21 cellular contexts compared by ENCODE assay signal in the genomic region with DNA sequence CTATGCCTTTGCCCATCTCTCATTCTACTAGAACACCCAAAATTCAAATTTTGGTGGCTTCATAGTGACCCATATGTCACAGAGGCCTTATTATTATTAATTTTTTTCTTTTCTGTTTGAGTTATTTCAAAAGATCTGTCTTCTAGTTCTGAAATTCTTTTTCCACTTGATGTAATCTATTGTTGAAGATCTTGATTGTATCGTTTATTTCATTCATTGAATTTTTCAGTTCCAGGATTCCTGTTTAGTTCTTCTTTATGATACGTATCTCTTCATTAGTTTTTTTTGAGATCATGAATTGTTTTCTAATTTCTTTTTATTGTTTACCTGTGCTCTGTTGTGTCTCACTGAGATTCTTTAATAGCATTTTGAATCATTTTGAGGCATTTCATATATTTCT.
"Had no signal": no experiment of that assay in that cellular context is flagged by ENCODE, and none has a peak within 500 bp of the region (broad histone marks: within the 10 kb centered on the region; RNA-seq: fewer than 3 reads in every experiment).

No MANE protein-coding gene starts in this region.

- H3K36me3 ChIP-seq: left ventricle myocardium inferior, neutrophil, ovary, prostate gland, upper lobe of left lung had no signal

- H3K9me3 ChIP-seq: ovary, prostate gland had no signal

- H3K4me2 ChIP-seq: hepatocyte had no signal

- FAIRE-seq: endometrium had no signal

- H2AFZ ChIP-seq: hepatocyte had no signal

- H3K27ac ChIP-seq: hepatocyte, left ventricle myocardium inferior, neutrophil, ovary, prostate gland, upper lobe of left lung, VCaP had no signal

- H3K27me3 ChIP-seq: hepatocyte, neutrophil, ovary, upper lobe of left lung had no signal

- H3K4me3 ChIP-seq: hepatocyte, left ventricle myocardium inferior, ovary, prostate gland, upper lobe of left lung had no signal

- H3K4me1 ChIP-seq: left ventricle myocardium inferior, prostate gland, upper lobe of left lung had no signal

- ATAC-seq: activated CD4-positive, CD25-positive, alpha-beta regulatory T cell treated with anti-CD3 and anti-CD28 coated beads, Interleukin-2, amount 50 U/mL, for 24 hours; natural killer cell treated with Interleukin-12 subunit alpha and Interleukin-12 subunit beta and Interleukin-15 and Interleukin-18, amount 100 ng/mL, for 72 hours; stimulated activated naive CD8-positive, alpha-beta T cell treated with anti-CD3 and anti-CD28 coated beads, Interleukin-15, Interleukin-2, amounts not matched to agents 100 U/mL and 50 U/mL, for 24 hours had no signal

- H3K79me2 ChIP-seq: hepatocyte had no signal

- DNase-seq: activated CD4-positive, alpha-beta memory T cell treated with anti-CD3 and anti-CD28 coated beads, Interleukin-2, amount 10 ng/mL, durations not matched to agents 7 days and 5 days; activated CD4-positive, alpha-beta T cell treated with anti-CD3 and anti-CD28 coated beads, Interleukin-2, amount 10 ng/mL, durations not matched to agents 24 days and 14 days; activated effector memory CD4-positive, alpha-beta T cell treated with anti-CD3 and anti-CD28 coated beads, Interleukin-2, amount 50 U/mL, for 16 hours; activated naive CD4-positive, alpha-beta T cell treated with anti-CD3 and anti-CD28 coated beads, Interleukin-2, amount 10 ng/mL, durations not matched to agents 7 days and 5 days; activated T-cell treated with anti-CD3 and anti-CD28 coated beads for 4 hours; effector CD4-positive, alpha-beta T cell; foreskin melanocyte; glutamatergic neuron; left ventricle myocardium inferior; midbrain; stimulated activated CD4-positive, alpha-beta T cell treated with anti-CD3 and anti-CD28 coated beads, Interleukin-4, amount 100 ng/mL, for 24 hours; stimulated activated naive CD8-positive, alpha-beta T cell treated with anti-CD3 and anti-CD28 coated beads, Interleukin-15, Interleukin-2, amounts not matched to agents 100 U/mL and 50 U/mL, for 24 hours; upper lobe of left lung had no signal
